In genomic region chr9:135280666-135281065, GRCh38 we compare ENCODE assay signal across 20 cellular contexts.
"Had no signal": no experiment of that assay in that cellular context is flagged by ENCODE, and none has a peak within 500 bp of the region (broad histone marks: within the 10 kb centered on the region; RNA-seq: fewer than 3 reads in every experiment).

No MANE protein-coding gene starts in this region.

- H3K36me3 ChIP-seq: esophagus muscularis mucosa, gastroesophageal sphincter, heart left ventricle, left lung, lower lobe of right lung had no signal

- H2AFZ ChIP-seq: hepatocyte had no signal

- H3K4me1 Mint-ChIP-seq: immature natural killer cell, mesothelial cell of epicardium had no signal

- H3K4me3 ChIP-seq: coronary artery, dorsolateral prefrontal cortex, esophagus muscularis mucosa, gastroesophageal sphincter, heart left ventricle, hepatocyte, left lung, lower lobe of right lung, mucosa of descending colon had no signal

- H3K27ac ChIP-seq: coronary artery, esophagus muscularis mucosa, foreskin keratinocyte, gastroesophageal sphincter, heart left ventricle, hepatocyte, left lung, lower lobe of right lung had no signal

- H3K4me1 ChIP-seq: foreskin keratinocyte, left lung had no signal

- H3K9me3 ChIP-seq: esophagus muscularis mucosa, gastroesophageal sphincter, heart left ventricle, left lung, lower lobe of right lung, mucosa of descending colon had no signal

- H3K4me2 ChIP-seq: hepatocyte had no signal

- H3K27me3 ChIP-seq: foreskin keratinocyte, hepatocyte had no signal

- DNase-seq: dermis blood vessel endothelial cell; dorsolateral prefrontal cortex; effector CD4-positive, alpha-beta T cell; effector memory CD4-positive, alpha-beta T cell; foreskin keratinocyte; hypothalamus; immature natural killer cell; islet precursor cell; left cardiac atrium; left ventricle myocardium superior; lower lobe of right lung; mesenchymal stem cell had no signal

- H3K27ac Mint-ChIP-seq: immature natural killer cell, mesothelial cell of epicardium had no signal

- H3K36me3 Mint-ChIP-seq: immature natural killer cell, mesothelial cell of epicardium had no signal

- H3K4me3 Mint-ChIP-seq: immature natural killer cell, mesothelial cell of epicardium had no signal

- H3K9me3 Mint-ChIP-seq: immature natural killer cell, mesothelial cell of epicardium had no signal
